Comparison of ENCODE assay signal across 18 cellular contexts in genomic region chr3:112339609-112340008, GRCh38. TPM values are rescaled to one million over a fixed set of nuclear protein-coding genes. Genes with fewer than 3 reads are reported as not detected.
DNase-seq lines count a peak whose midpoint lies in the region; ATAC-seq and TF ChIP-seq lines count a peak whose summit lies in the region.
"Had no signal": no experiment of that assay in that cellular context is flagged by ENCODE, and none has a peak within 500 bp of the region (broad histone marks: within the 10 kb centered on the region; RNA-seq: fewer than 3 reads in every experiment).

No MANE protein-coding gene starts in this region.

- H3K36me3 Mint-ChIP-seq in stimulated activated naive CD8-positive, alpha-beta T cell treated with anti-CD3 and anti-CD28 coated beads, Interleukin-15, Interleukin-2, amounts not matched to agents 100 ng/mL and 50 ng/mL, for 24 hours (ENCODE audit: low read depth) = peaks cover 89% of the 10 kb centered on the region
- H3K36me3 Mint-ChIP-seq in activated T-helper 1 cell treated with anti-CD3 and anti-CD28 coated beads, Interleukin-12 subunit alpha, Interleukin-12 subunit beta, Interleukin-2, Interleukin-4 antibody, amounts not matched to agents 30 ng/mL and 10 ng/mL and 1 ng/mL, durations not matched to agents 14 hours and 24 hours and 36 hours (ENCODE audit: low read depth) = peaks cover 75% of the 10 kb centered on the region
- H3K36me3 Mint-ChIP-seq in Caco-2 (ENCODE audit: insufficient read depth, unreplicated experiment) = no peaks in the 10 kb centered on the region
- H3K36me3 Mint-ChIP-seq: CD8-positive, alpha-beta T cell had no signal

- DNase-seq in stimulated activated naive CD8-positive, alpha-beta T cell treated with anti-CD3 and anti-CD28 coated beads, Interleukin-15, Interleukin-2, amounts not matched to agents 100 U/mL and 50 U/mL, for 24 hours = no peak
- DNase-seq in activated T-helper 1 cell treated with anti-CD3 and anti-CD28 coated beads, Interleukin-12 subunit alpha, Interleukin-12 subunit beta, Interleukin-2, Interleukin-4 antibody, amounts not matched to agents 30 ng/mL and 10 ng/mL and 1 ng/mL, durations not matched to agents 14 hours and 24 hours and 36 hours (ENCODE audit: low spot score) = no peak
- DNase-seq in PC-9 (no peak), Caco-2 (no peak)
- DNase-seq in activated CD8-positive, alpha-beta memory T cell treated with anti-CD3 and anti-CD28 coated beads, Interleukin-2, amount 50 U/mL, for 4 hours = no peak
- DNase-seq: BE2C; CD8-positive, alpha-beta T cell; GF-D8; H7; MG63; NCI-H1105; NCI-H1694 treated with DMSO at 0.1 percent for 48 hours; NCI-H69; NK-92 treated with Interleukin-12 subunit alpha and Interleukin-12 subunit beta, amount 100 ng/mL, for 24 hours; PC-3 had no signal

- H2AFZ ChIP-seq in PC-9 = no peak overlapping the region

- no peaks in the 10 kb centered on the region for H3K9me3 Mint-ChIP-seq in stimulated activated naive CD8-positive, alpha-beta T cell treated with anti-CD3 and anti-CD28 coated beads, Interleukin-15, Interleukin-2, amounts not matched to agents 100 ng/mL and 50 ng/mL, for 24 hours
- peaks cover 12% of the 10 kb centered on the region for H3K9me3 Mint-ChIP-seq in activated T-helper 1 cell treated with anti-CD3 and anti-CD28 coated beads, Interleukin-12 subunit alpha, Interleukin-12 subunit beta, Interleukin-2, Interleukin-4 antibody, amounts not matched to agents 30 ng/mL and 10 ng/mL and 1 ng/mL, durations not matched to agents 14 hours and 24 hours and 36 hours
- no peaks in the 10 kb centered on the region for H3K9me3 Mint-ChIP-seq in Caco-2 (ENCODE audit: unreplicated experiment)

- no peaks in the 10 kb centered on the region for H3K9me3 ChIP-seq in iPS-20b (ENCODE audit: insufficient read depth, low read depth, low read length)
- H3K9me3 ChIP-seq in PC-9 (ENCODE audit: insufficient read depth, low read depth) = no peaks in the 10 kb centered on the region
- H3K9me3 ChIP-seq in Caco-2 = no peaks in the 10 kb centered on the region; the same call in 1 of the 2 replicates
- H3K9me3 ChIP-seq: BE2C, MG63 had no signal

- H3K4me1 Mint-ChIP-seq in stimulated activated naive CD8-positive, alpha-beta T cell treated with anti-CD3 and anti-CD28 coated beads, Interleukin-15, Interleukin-2, amounts not matched to agents 100 ng/mL and 50 ng/mL, for 24 hours (ENCODE audit: low read depth) = peaks cover 79% of the 10 kb centered on the region
- H3K4me1 Mint-ChIP-seq in activated T-helper 1 cell treated with anti-CD3 and anti-CD28 coated beads, Interleukin-12 subunit alpha, Interleukin-12 subunit beta, Interleukin-2, Interleukin-4 antibody, amounts not matched to agents 30 ng/mL and 10 ng/mL and 1 ng/mL, durations not matched to agents 14 hours and 24 hours and 36 hours (ENCODE audit: low read depth) = peaks cover 81% of the 10 kb centered on the region
- no peaks in the 10 kb centered on the region for H3K4me1 Mint-ChIP-seq in Caco-2 (ENCODE audit: low read depth, unreplicated experiment)

- no peaks in the 10 kb centered on the region for H3K9me2 ChIP-seq in PC-9 (ENCODE audit: insufficient read depth)

- H3K27me3 Mint-ChIP-seq in stimulated activated naive CD8-positive, alpha-beta T cell treated with anti-CD3 and anti-CD28 coated beads, Interleukin-15, Interleukin-2, amounts not matched to agents 100 ng/mL and 50 ng/mL, for 24 hours = no peaks in the 10 kb centered on the region
- no peaks in the 10 kb centered on the region for H3K27me3 Mint-ChIP-seq in activated T-helper 1 cell treated with anti-CD3 and anti-CD28 coated beads, Interleukin-12 subunit alpha, Interleukin-12 subunit beta, Interleukin-2, Interleukin-4 antibody, amounts not matched to agents 30 ng/mL and 10 ng/mL and 1 ng/mL, durations not matched to agents 14 hours and 24 hours and 36 hours (ENCODE audit: insufficient read depth)
- no peaks in the 10 kb centered on the region for H3K27me3 Mint-ChIP-seq in Caco-2 (ENCODE audit: insufficient read depth, unreplicated experiment)

- BruUV-seq in PC-9 (replicated peaks; lab: Mats Ljungman, UMichigan) = no TSS peak
- BruUV-seq in Caco-2 (replicated peaks; lab: Mats Ljungman, UMichigan) = no TSS peak

- no peaks in the 10 kb centered on the region for H3K79me2 ChIP-seq in PC-9 (ENCODE audit: low read depth)

- H3F3A ChIP-seq in PC-9 (ENCODE audit: insufficient read depth, low read depth) = no peaks in the 10 kb centered on the region

- intact Hi-C loops in activated T-helper 1 cell treated with anti-CD3 and anti-CD28 coated beads, Interleukin-12 subunit alpha, Interleukin-12 subunit beta, Interleukin-2, Interleukin-4 antibody, amounts not matched to agents 30 ng/mL and 10 ng/mL and 1 ng/mL, durations not matched to agents 14 hours and 24 hours and 36 hours (cut with micrococcal nuclease) = no loop called here
- intact Hi-C loops in PC-9 (cut with micrococcal nuclease; ENCODE audit: unreplicated experiment) (no loop called here), Caco-2 (cut with micrococcal nuclease; ENCODE audit: unreplicated experiment) (no loop called here)

- H3K36me3 ChIP-seq in iPS-20b (ENCODE audit: insufficient read depth, low read depth, low read length) (peaks cover 66% of the 10 kb centered on the region), PC-9 (ENCODE audit: low read depth) (no peaks in the 10 kb centered on the region), Caco-2 (ENCODE audit: control insufficient read depth, insufficient read depth, low read length) (no peaks in the 10 kb centered on the region)
- H3K36me3 ChIP-seq: BE2C, MG63 had no signal

- CTCF ChIA-PET in PC-9 (lab: Charles Lee) = no interaction called here
- CTCF ChIA-PET in Caco-2 (lab: Charles Lee) = no interaction called here

- TF ChIP-seq CTCF in PC-9 (conservative IDR thresholded peaks at IDR 0.05) = no peak
- no peak for TF ChIP-seq CTCF in Caco-2 (IDR thresholded peaks at IDR 0.05; ENCODE audit: insufficient read depth in 1 of 2, low read depth in 1 of 2, low read length in 1 of 2, severe bottlenecking in 1 of 2, unreplicated experiment in 1 of 2)

- H3K4me1 ChIP-seq in iPS-20b (ENCODE audit: insufficient read depth, low read length) (peaks cover 42% of the 10 kb centered on the region), PC-9 (replicated peaks; ENCODE audit: insufficient read depth) (no peaks in the 10 kb centered on the region), Caco-2 (no peaks in the 10 kb centered on the region)
- H3K4me1 ChIP-seq: BE2C had no signal

- POLR2A ChIA-PET in PC-9 (lab: Charles Lee; ENCODE audit: unreplicated experiment) = no interaction called here
- POLR2A ChIA-PET in Caco-2 (lab: Charles Lee) = no interaction called here

- no peak overlapping the region for H3K9ac ChIP-seq in iPS-20b (ENCODE audit: low read depth, low read length)
- H3K9ac ChIP-seq: KMS-11 had no signal

- no peaks in the 10 kb centered on the region for H4K20me1 ChIP-seq in PC-9 (ENCODE audit: insufficient read depth)

- H3K4me3 Mint-ChIP-seq in stimulated activated naive CD8-positive, alpha-beta T cell treated with anti-CD3 and anti-CD28 coated beads, Interleukin-15, Interleukin-2, amounts not matched to agents 100 ng/mL and 50 ng/mL, for 24 hours = peak overlapping the region; percentile 30
- H3K4me3 Mint-ChIP-seq in activated T-helper 1 cell treated with anti-CD3 and anti-CD28 coated beads, Interleukin-12 subunit alpha, Interleukin-12 subunit beta, Interleukin-2, Interleukin-4 antibody, amounts not matched to agents 30 ng/mL and 10 ng/mL and 1 ng/mL, durations not matched to agents 14 hours and 24 hours and 36 hours = peak overlapping the region; percentile 38
- no peak overlapping the region for H3K4me3 Mint-ChIP-seq in Caco-2 (ENCODE audit: unreplicated experiment)
- H3K4me3 Mint-ChIP-seq: CD8-positive, alpha-beta T cell had no signal

- H3K4me3 ChIP-seq in iPS-20b (ENCODE audit: low read length) = no peak overlapping the region
- no peak overlapping the region for H3K4me3 ChIP-seq in PC-9
- H3K4me3 ChIP-seq in Caco-2 (ENCODE audit: low read depth, low read length) = no peak overlapping the region
- H3K4me3 ChIP-seq: MG63 had no signal

- H3K27ac ChIP-seq in iPS-20b (ENCODE audit: low read length) = peak overlapping the region; percentile 28
- H3K27ac ChIP-seq in PC-9 = no peak overlapping the region
- H3K27ac ChIP-seq: KMS-11 had no signal

- H3K4me2 ChIP-seq in PC-9 = no peak overlapping the region
- H3K4me2 ChIP-seq: KMS-11 had no signal

- H3K27ac Mint-ChIP-seq in stimulated activated naive CD8-positive, alpha-beta T cell treated with anti-CD3 and anti-CD28 coated beads, Interleukin-15, Interleukin-2, amounts not matched to agents 100 ng/mL and 50 ng/mL, for 24 hours = peak overlapping the region; percentile 78
- H3K27ac Mint-ChIP-seq in activated T-helper 1 cell treated with anti-CD3 and anti-CD28 coated beads, Interleukin-12 subunit alpha, Interleukin-12 subunit beta, Interleukin-2, Interleukin-4 antibody, amounts not matched to agents 30 ng/mL and 10 ng/mL and 1 ng/mL, durations not matched to agents 14 hours and 24 hours and 36 hours = peak overlapping the region; percentile 26
- H3K27ac Mint-ChIP-seq in Caco-2 (ENCODE audit: unreplicated experiment) = no peak overlapping the region
- H3K27ac Mint-ChIP-seq: CD8-positive, alpha-beta T cell had no signal

- no peak for ATAC-seq in stimulated activated naive CD8-positive, alpha-beta T cell treated with anti-CD3 and anti-CD28 coated beads, Interleukin-15, Interleukin-2, amounts not matched to agents 100 U/mL and 50 U/mL, for 24 hours
- ATAC-seq: CD8-positive, alpha-beta T cell; PC-3 had no signal

- H3K27me3 ChIP-seq in iPS-20b (ENCODE audit: insufficient read depth, low read length) (no peaks in the 10 kb centered on the region), PC-9 (ENCODE audit: insufficient read depth, low read depth) (no peaks in the 10 kb centered on the region), Caco-2 (replicated peaks; ENCODE audit: control insufficient read depth, insufficient read depth, low read length) (no peaks in the 10 kb centered on the region; the same call in 1 of the 2 replicates)
- H3K27me3 ChIP-seq: BE2C had no signal

RNA-seq across cellular contexts. Expression of gene CD200, which starts 6.7 kb away (rescaled TPM):
- 141 TPM in 2 replicates for total RNA-seq in activated T-helper 1 cell treated with anti-CD3 and anti-CD28 coated beads, Interleukin-12 subunit alpha, Interleukin-12 subunit beta, Interleukin-2, Interleukin-4 antibody, amounts not matched to agents 30 ng/mL and 10 ng/mL and 1 ng/mL, durations not matched to agents 14 hours and 24 hours and 36 hours
- total RNA-seq in PC-9 (2021) (1.9 and 4.0 TPM in 2 replicates), Caco-2 (2022) (0.45 and 0.51 TPM in 2 replicates)
- total RNA-seq: PC-3 had no signal

RNA-seq across cellular contexts. Expression of gene SLC9C1, which starts 45.6 kb away (rescaled TPM):
- not detected in 2 replicates for total RNA-seq in activated T-helper 1 cell treated with anti-CD3 and anti-CD28 coated beads, Interleukin-12 subunit alpha, Interleukin-12 subunit beta, Interleukin-2, Interleukin-4 antibody, amounts not matched to agents 30 ng/mL and 10 ng/mL and 1 ng/mL, durations not matched to agents 14 hours and 24 hours and 36 hours
- total RNA-seq in PC-9 (2021) = not detected in 2 replicates
- 0.23 TPM in 1 of 2 replicates, not detected in the other for total RNA-seq in Caco-2 (2022)
- total RNA-seq: CD8-positive, alpha-beta T cell; PC-3 had no signal

Comparison
In these comparisons a context has a peak if more than half of its experiments do, and no peak if none do; other contexts are left out.
1. RNA of gene CD200, which starts 6.7 kb away (total RNA-seq): 141 TPM in activated T-helper 1 cell treated with anti-CD3 and anti-CD28 coated beads, Interleukin-12 subunit alpha, Interleukin-12 subunit beta, Interleukin-2, Interleukin-4 antibody, amounts not matched to agents 30 ng/mL and 10 ng/mL and 1 ng/mL, durations not matched to agents 14 hours and 24 hours and 36 hours; 1.9 to 4.0 TPM in PC-9 and 0.45 to 0.51 TPM in Caco-2; every median in the first group is over 10 times any median in the second.